Comparison of ENCODE assay signal across 13 cellular contexts in the genomic region with DNA sequence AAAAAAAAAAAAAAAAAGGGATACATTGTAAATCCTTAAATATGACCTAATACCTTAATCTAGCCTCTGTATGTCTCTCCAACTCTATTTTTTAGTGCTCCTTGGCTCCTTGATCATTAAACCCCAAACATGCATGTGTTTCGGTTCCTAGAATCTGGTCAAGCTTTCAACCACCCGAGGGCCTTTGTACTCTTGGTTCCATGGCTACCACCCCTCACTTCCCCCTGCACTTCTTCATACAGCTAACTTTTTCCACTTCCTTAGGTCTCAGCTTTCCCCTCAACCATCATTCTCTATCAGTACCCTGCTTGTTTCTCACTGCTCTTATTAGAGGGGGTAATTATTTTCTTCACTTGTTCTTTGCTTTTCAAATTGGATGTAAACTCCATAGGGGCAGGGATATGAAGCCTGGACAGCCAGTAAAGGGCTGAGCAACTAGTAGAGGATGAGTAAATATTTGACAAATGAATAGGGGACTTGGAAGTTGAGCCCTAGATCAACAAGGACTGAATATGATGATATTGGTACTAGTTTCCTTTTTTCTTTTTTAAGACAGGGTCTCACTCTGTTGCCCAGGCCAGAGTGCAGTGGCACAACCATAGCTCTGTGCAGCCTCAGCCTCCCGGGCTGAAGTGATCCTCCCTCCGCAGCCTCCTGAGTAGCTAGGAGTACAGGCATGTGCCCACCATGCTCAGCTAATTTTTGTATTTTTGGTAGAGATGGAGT. TPM values are rescaled to one million over a fixed set of nuclear protein-coding genes. Genes with fewer than 3 reads are reported as not detected.
DNase-seq lines count a peak whose midpoint lies in the region; ATAC-seq and TF ChIP-seq lines count a peak whose summit lies in the region.
"Had no signal": no experiment of that assay in that cellular context is flagged by ENCODE, and none has a peak within 500 bp of the region (broad histone marks: within the 10 kb centered on the region; RNA-seq: fewer than 3 reads in every experiment).

No MANE protein-coding gene starts in this region.

- no peaks in the 10 kb centered on the region for H3K9me3 Mint-ChIP-seq in T-helper 2 cell treated with Interferon-gamma antibody and Interleukin-4, amounts not matched to agents 5 μg/mL and 100 μg/mL, for 36 hours
- H3K9me3 Mint-ChIP-seq in memory B cell = no peaks in the 10 kb centered on the region
- H3K9me3 Mint-ChIP-seq: neural progenitor cell had no signal

- no peak overlapping the region for H3K4me2 ChIP-seq in OCI-LY1 (ENCODE audit: low read length)
- H3K4me2 ChIP-seq: neural progenitor cell, smooth muscle cell had no signal

- no peak overlapping the region for H3K4me3 ChIP-seq in OCI-LY1 (ENCODE audit: low read depth, low read length, poor library complexity, severe bottlenecking)
- H3K4me3 ChIP-seq: heart right ventricle, neural progenitor cell, smooth muscle cell had no signal

- H3K79me2 ChIP-seq in OCI-LY1 (ENCODE audit: insufficient read depth, low read length) = peaks cover 17% of the 10 kb centered on the region

- no peaks in the 10 kb centered on the region for H3K9me2 ChIP-seq in OCI-LY1 (ENCODE audit: low read depth, low read length)

- H4K20me1 ChIP-seq in OCI-LY1 (ENCODE audit: insufficient read depth, low read length) = no peaks in the 10 kb centered on the region

- H3K9me3 ChIP-seq in OCI-LY1 (ENCODE audit: low read length) = no peaks in the 10 kb centered on the region
- H3K9me3 ChIP-seq: heart right ventricle had no signal

- no peak overlapping the region for H3K9ac ChIP-seq in OCI-LY1 (ENCODE audit: low read length)
- H3K9ac ChIP-seq: neural progenitor cell had no signal

- H3K4me1 Mint-ChIP-seq in T-helper 2 cell treated with Interferon-gamma antibody and Interleukin-4, amounts not matched to agents 5 μg/mL and 100 μg/mL, for 36 hours (ENCODE audit: low read depth) = peaks cover 30% of the 10 kb centered on the region
- H3K4me1 Mint-ChIP-seq in memory B cell = peaks cover 40% of the 10 kb centered on the region

- TF ChIP-seq CTCF in GM13976 (IDR thresholded peaks at IDR 0.05; ENCODE audit: borderline replicate concordance, control extremely low read depth, extremely low read depth, insufficient read depth, missing control alignments) (no peak), OCI-LY1 (IDR thresholded peaks at IDR 0.05; ENCODE audit: low read length) (no peak), omental fat pad (IDR thresholded peaks at IDR 0.05) (no peak)

- peak overlapping the region; percentile 10 for H3K27ac Mint-ChIP-seq in T-helper 2 cell treated with Interferon-gamma antibody and Interleukin-4, amounts not matched to agents 5 μg/mL and 100 μg/mL, for 36 hours
- H3K27ac Mint-ChIP-seq in memory B cell = peak overlapping the region; percentile 68
- H3K27ac Mint-ChIP-seq: neural progenitor cell had no signal

- ATAC-seq in memory B cell (ENCODE audit: low read depth) = no peak
- ATAC-seq in HG03045 (IDR thresholded peaks at IDR 0.05; ENCODE audit: unreplicated experiment) = no peak
- ATAC-seq in omental fat pad (ENCODE audit: low FRiP score) = no peak
- ATAC-seq: heart right ventricle, left lobe of liver, Panc1 had no signal

- no peak overlapping the region for H2AFZ ChIP-seq in OCI-LY1 (ENCODE audit: low read length)
- H2AFZ ChIP-seq: neural progenitor cell had no signal

- H3F3A ChIP-seq in OCI-LY1 (ENCODE audit: insufficient read depth, low read length) = no peaks in the 10 kb centered on the region

- H3K4me1 ChIP-seq in OCI-LY1 (ENCODE audit: insufficient read depth, low read length, severe bottlenecking) = peaks cover 58% of the 10 kb centered on the region

- H3K36me3 ChIP-seq in OCI-LY1 (ENCODE audit: insufficient read depth, low read length) = 0 out of 2 replicates have a peak, but pooled peaks cover 1% of the 10 kb centered on the region
- H3K36me3 ChIP-seq: heart right ventricle, neural progenitor cell had no signal

- H3K36me3 Mint-ChIP-seq in T-helper 2 cell treated with Interferon-gamma antibody and Interleukin-4, amounts not matched to agents 5 μg/mL and 100 μg/mL, for 36 hours (ENCODE audit: low read depth) = peaks cover 6% of the 10 kb centered on the region
- peaks cover 1% of the 10 kb centered on the region for H3K36me3 Mint-ChIP-seq in memory B cell

- in situ Hi-C loops in GM13976 (cut with MboI; ENCODE audit: low sequenced_read_pairs, unreplicated experiment) = no loop called here

- no peaks in the 10 kb centered on the region for H3K27me3 ChIP-seq in OCI-LY1 (ENCODE audit: insufficient read depth, low read length)
- H3K27me3 ChIP-seq: heart right ventricle, neural progenitor cell had no signal

- H3K4me3 Mint-ChIP-seq in T-helper 2 cell treated with Interferon-gamma antibody and Interleukin-4, amounts not matched to agents 5 μg/mL and 100 μg/mL, for 36 hours = peak overlapping the region; percentile 1
- peak overlapping the region; percentile 71 for H3K4me3 Mint-ChIP-seq in memory B cell
- H3K4me3 Mint-ChIP-seq: neural progenitor cell had no signal

- H3K27me3 Mint-ChIP-seq in T-helper 2 cell treated with Interferon-gamma antibody and Interleukin-4, amounts not matched to agents 5 μg/mL and 100 μg/mL, for 36 hours (ENCODE audit: low read depth) = no peaks in the 10 kb centered on the region
- no peaks in the 10 kb centered on the region for H3K27me3 Mint-ChIP-seq in memory B cell

- DNase-seq in T-helper 2 cell treated with Interferon-gamma antibody and Interleukin-4, amounts not matched to agents 5 μg/mL and 100 μg/mL, for 36 hours (ENCODE audit: low spot score) = no peak
- DNase-seq in T-helper 2 cell (no peak), GM13976 (ENCODE audit: low spot score) (peak; percentile 57), memory B cell (ENCODE audit: low spot score in 2 of 2) (no peak), omental fat pad (ENCODE audit: low spot score) (no peak), NCI-H146 treated with DMSO at 0.1 percent for 48 hours (lab: John Stamatoyannopoulos, UW; ENCODE audit: unreplicated experiment) (no peak)
- DNase-seq: heart right ventricle had no signal

- H3K27ac ChIP-seq in OCI-LY1 (ENCODE audit: low read depth, low read length, poor library complexity, severe bottlenecking) = peak overlapping the region; percentile 91
- H3K27ac ChIP-seq: neural progenitor cell had no signal

RNA-seq across cellular contexts. Expression of gene GDI2, which starts 4.3 kb away (rescaled TPM):
- total RNA-seq in omental fat pad = 100 to 1,000 TPM; 215 to 263 (median 248) TPM
